In the genomic region with DNA sequence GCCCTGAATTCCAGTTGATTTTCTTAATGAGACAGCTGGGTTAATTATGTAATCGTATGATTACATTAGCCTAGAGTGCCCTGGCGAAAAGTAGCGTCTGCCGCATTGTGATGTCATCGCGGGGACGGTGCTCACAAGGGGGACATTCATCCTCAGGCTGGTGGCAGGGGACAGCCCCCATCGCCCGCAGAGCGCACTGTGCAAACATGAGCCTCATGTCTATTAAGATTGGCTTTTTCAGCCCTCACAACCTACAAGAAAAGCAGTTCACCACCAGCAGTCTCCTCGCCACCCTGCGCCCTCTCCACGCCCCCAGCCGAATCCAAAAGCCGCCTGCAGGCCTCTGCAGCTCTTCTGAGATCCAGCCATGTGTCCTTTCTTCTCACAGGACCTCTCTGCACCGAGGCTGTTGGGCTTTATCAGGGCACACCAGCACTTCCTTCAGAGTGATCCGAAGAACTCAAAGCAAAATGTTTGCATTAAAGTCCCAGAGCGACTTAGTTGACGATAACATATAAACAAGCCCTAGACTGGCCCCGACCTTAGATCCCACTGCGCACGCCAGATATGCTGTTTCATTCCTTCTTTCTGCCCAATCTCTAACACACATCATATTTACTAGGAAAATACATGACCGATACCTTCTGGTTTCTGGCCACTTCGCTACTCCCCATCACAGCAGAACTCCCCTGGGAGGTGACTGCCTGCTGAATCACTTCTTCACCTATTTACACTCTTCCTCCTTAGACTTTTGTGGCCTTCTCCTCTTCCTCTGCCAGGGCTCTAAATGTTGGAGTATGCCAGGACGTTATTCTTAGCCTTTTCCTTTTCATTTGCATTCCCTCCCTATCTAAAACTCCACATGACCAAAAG, we compare ENCODE assay signal across 1 cellular context.
TF ChIP-seq lines count a peak whose summit lies in the region.

No MANE protein-coding gene starts in this region.

TF ChIP-seq in K562, 482 proteins besides CTCF, POLR2A, EP300 and RAD21 (continued from another document and continues in another):
- TF ChIP-seq, protein P1, sequence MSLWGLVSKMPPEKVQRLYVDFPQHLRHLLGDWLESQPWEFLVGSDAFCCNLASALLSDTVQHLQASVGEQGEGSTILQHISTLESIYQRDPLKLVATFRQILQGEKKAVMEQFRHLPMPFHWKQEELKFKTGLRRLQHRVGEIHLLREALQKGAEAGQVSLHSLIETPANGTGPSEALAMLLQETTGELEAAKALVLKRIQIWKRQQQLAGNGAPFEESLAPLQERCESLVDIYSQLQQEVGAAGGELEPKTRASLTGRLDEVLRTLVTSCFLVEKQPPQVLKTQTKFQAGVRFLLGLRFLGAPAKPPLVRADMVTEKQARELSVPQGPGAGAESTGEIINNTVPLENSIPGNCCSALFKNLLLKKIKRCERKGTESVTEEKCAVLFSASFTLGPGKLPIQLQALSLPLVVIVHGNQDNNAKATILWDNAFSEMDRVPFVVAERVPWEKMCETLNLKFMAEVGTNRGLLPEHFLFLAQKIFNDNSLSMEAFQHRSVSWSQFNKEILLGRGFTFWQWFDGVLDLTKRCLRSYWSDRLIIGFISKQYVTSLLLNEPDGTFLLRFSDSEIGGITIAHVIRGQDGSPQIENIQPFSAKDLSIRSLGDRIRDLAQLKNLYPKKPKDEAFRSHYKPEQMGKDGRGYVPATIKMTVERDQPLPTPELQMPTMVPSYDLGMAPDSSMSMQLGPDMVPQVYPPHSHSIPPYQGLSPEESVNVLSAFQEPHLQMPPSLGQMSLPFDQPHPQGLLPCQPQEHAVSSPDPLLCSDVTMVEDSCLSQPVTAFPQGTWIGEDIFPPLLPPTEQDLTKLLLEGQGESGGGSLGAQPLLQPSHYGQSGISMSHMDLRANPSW (CRISPR knock-in tag; IDR thresholded peaks at IDR 0.05) = no peak; the same call in 1 of the 2 replicates
- TF ChIP-seq TFAM (CRISPR knock-in tag; conservative IDR thresholded peaks at IDR 0.05) (no peak), ETS2 (tag; IDR thresholded peaks at IDR 0.05; ENCODE audit: borderline replicate concordance, poor library complexity, severe bottlenecking) (no peak), TAL1 (IDR thresholded peaks at IDR 0.05) (peak; percentile 94), DMBX1 (CRISPR knock-in tag; IDR thresholded peaks at IDR 0.05; ENCODE audit: borderline replicate concordance) (no peak), SREBF1 (IDR thresholded peaks at IDR 0.05; ENCODE audit: borderline replicate concordance, low read depth, low read length) (no peak), MAFF (IDR thresholded peaks at IDR 0.05; ENCODE audit: low read length) (peak; percentile 74), TCF3 (CRISPR knock-in tag; IDR thresholded peaks at IDR 0.05) (peak; percentile 96), SUPT5H (IDR thresholded peaks at IDR 0.05) (0 out of 2 replicates have a peak, but pooled peaks have one; percentile 43), KHSRP (IDR thresholded peaks at IDR 0.05) (no peak), SIN3B (IDR thresholded peaks at IDR 0.05; ENCODE audit: low read depth) (no peak), FOSL1 (tag; conservative IDR thresholded peaks at IDR 0.05) (peak; percentile 76), SRF (CRISPR knock-in tag; IDR thresholded peaks at IDR 0.05) (no peak), SMAD1 (IDR thresholded peaks at IDR 0.05; ENCODE audit: low read depth, low read length, partially characterized antibody) (no peak), PYGO2 (tag; IDR thresholded peaks at IDR 0.05) (no peak), ZNF436 (CRISPR knock-in tag; IDR thresholded peaks at IDR 0.05) (no peak), POLR3G (IDR thresholded peaks at IDR 0.05; ENCODE audit: extremely low read depth, insufficient read length, insufficient replicate concordance) (no peak), TRIM28 (IDR thresholded peaks at IDR 0.05) (peak; percentile 16), KDM1A (IDR thresholded peaks at IDR 0.05) (peak; percentile 93 to 94), NRF1 (conservative IDR thresholded peaks at IDR 0.05 in 1 of 2, IDR thresholded peaks at IDR 0.05 in 1 of 2) (peak; percentile 84 to 87), RAD51 (IDR thresholded peaks at IDR 0.05; ENCODE audit: borderline replicate concordance, low read depth) (no peak), ZBED1 (IDR thresholded peaks at IDR 0.05) (peak; percentile 53; the same call in 1 of the 2 replicates), ADNP (tag; IDR thresholded peaks at IDR 0.05) (peak; percentile 63), ZNF445 (CRISPR knock-in tag; IDR thresholded peaks at IDR 0.05; ENCODE audit: low read depth) (no peak), MTA1 (IDR thresholded peaks at IDR 0.05; ENCODE audit: borderline replicate concordance) (no peak), ZC3H4 (CRISPR knock-in tag; IDR thresholded peaks at IDR 0.05; ENCODE audit: borderline replicate concordance) (no peak), ZBTB8A (IDR thresholded peaks at IDR 0.05; ENCODE audit: partially characterized antibody) (no peak), MAFG (tag; conservative IDR thresholded peaks at IDR 0.05) (peak; percentile 64), ZNF347 (CRISPR knock-in tag; IDR thresholded peaks at IDR 0.05; ENCODE audit: low read depth) (no peak), DNMT1 (IDR thresholded peaks at IDR 0.05) (no peak)
- TF ChIP-seq, protein P2, sequence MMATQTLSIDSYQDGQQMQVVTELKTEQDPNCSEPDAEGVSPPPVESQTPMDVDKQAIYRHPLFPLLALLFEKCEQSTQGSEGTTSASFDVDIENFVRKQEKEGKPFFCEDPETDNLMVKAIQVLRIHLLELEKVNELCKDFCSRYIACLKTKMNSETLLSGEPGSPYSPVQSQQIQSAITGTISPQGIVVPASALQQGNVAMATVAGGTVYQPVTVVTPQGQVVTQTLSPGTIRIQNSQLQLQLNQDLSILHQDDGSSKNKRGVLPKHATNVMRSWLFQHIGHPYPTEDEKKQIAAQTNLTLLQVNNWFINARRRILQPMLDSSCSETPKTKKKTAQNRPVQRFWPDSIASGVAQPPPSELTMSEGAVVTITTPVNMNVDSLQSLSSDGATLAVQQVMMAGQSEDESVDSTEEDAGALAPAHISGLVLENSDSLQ (IDR thresholded peaks at IDR 0.05) = peak; percentile 55
- TF ChIP-seq, protein P3, sequence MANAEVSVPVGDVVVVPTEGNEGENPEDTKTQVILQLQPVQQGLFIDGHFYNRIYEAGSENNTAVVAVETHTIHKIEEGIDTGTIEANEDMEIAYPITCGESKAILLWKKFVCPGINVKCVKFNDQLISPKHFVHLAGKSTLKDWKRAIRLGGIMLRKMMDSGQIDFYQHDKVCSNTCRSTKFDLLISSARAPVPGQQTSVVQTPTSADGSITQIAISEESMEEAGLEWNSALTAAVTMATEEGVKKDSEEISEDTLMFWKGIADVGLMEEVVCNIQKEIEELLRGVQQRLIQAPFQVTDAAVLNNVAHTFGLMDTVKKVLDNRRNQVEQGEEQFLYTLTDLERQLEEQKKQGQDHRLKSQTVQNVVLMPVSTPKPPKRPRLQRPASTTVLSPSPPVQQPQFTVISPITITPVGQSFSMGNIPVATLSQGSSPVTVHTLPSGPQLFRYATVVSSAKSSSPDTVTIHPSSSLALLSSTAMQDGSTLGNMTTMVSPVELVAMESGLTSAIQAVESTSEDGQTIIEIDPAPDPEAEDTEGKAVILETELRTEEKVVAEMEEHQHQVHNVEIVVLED (CRISPR knock-in tag; IDR thresholded peaks at IDR 0.05) = no peak
- TF ChIP-seq, protein P4, sequence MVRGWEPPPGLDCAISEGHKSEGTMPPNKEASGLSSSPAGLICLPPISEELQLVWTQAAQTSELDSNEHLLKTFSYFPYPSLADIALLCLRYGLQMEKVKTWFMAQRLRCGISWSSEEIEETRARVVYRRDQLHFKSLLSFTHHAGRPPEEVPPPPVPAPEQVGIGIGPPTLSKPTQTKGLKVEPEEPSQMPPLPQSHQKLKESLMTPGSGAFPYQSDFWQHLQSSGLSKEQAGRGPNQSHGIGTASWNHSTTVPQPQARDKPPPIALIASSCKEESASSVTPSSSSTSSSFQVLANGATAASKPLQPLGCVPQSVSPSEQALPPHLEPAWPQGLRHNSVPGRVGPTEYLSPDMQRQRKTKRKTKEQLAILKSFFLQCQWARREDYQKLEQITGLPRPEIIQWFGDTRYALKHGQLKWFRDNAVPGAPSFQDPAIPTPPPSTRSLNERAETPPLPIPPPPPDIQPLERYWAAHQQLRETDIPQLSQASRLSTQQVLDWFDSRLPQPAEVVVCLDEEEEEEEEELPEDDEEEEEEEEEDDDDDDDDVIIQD (CRISPR knock-in tag; IDR thresholded peaks at IDR 0.05) = no peak
- TF ChIP-seq, protein P5, sequence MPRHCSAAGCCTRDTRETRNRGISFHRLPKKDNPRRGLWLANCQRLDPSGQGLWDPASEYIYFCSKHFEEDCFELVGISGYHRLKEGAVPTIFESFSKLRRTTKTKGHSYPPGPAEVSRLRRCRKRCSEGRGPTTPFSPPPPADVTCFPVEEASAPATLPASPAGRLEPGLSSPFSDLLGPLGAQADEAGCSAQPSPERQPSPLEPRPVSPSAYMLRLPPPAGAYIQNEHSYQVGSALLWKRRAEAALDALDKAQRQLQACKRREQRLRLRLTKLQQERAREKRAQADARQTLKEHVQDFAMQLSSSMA (CRISPR knock-in tag; IDR thresholded peaks at IDR 0.05) = no peak
- TF ChIP-seq, protein P6, sequence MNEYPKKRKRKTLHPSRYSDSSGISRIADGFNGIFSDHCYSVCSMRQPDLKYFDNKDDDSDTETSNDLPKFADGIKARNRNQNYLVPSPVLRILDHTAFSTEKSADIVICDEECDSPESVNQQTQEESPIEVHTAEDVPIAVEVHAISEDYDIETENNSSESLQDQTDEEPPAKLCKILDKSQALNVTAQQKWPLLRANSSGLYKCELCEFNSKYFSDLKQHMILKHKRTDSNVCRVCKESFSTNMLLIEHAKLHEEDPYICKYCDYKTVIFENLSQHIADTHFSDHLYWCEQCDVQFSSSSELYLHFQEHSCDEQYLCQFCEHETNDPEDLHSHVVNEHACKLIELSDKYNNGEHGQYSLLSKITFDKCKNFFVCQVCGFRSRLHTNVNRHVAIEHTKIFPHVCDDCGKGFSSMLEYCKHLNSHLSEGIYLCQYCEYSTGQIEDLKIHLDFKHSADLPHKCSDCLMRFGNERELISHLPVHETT (CRISPR knock-in tag; conservative IDR thresholded peaks at IDR 0.05 in 1 of 2, IDR thresholded peaks at IDR 0.05 in 1 of 2) = no peak
- TF ChIP-seq, protein P7, sequence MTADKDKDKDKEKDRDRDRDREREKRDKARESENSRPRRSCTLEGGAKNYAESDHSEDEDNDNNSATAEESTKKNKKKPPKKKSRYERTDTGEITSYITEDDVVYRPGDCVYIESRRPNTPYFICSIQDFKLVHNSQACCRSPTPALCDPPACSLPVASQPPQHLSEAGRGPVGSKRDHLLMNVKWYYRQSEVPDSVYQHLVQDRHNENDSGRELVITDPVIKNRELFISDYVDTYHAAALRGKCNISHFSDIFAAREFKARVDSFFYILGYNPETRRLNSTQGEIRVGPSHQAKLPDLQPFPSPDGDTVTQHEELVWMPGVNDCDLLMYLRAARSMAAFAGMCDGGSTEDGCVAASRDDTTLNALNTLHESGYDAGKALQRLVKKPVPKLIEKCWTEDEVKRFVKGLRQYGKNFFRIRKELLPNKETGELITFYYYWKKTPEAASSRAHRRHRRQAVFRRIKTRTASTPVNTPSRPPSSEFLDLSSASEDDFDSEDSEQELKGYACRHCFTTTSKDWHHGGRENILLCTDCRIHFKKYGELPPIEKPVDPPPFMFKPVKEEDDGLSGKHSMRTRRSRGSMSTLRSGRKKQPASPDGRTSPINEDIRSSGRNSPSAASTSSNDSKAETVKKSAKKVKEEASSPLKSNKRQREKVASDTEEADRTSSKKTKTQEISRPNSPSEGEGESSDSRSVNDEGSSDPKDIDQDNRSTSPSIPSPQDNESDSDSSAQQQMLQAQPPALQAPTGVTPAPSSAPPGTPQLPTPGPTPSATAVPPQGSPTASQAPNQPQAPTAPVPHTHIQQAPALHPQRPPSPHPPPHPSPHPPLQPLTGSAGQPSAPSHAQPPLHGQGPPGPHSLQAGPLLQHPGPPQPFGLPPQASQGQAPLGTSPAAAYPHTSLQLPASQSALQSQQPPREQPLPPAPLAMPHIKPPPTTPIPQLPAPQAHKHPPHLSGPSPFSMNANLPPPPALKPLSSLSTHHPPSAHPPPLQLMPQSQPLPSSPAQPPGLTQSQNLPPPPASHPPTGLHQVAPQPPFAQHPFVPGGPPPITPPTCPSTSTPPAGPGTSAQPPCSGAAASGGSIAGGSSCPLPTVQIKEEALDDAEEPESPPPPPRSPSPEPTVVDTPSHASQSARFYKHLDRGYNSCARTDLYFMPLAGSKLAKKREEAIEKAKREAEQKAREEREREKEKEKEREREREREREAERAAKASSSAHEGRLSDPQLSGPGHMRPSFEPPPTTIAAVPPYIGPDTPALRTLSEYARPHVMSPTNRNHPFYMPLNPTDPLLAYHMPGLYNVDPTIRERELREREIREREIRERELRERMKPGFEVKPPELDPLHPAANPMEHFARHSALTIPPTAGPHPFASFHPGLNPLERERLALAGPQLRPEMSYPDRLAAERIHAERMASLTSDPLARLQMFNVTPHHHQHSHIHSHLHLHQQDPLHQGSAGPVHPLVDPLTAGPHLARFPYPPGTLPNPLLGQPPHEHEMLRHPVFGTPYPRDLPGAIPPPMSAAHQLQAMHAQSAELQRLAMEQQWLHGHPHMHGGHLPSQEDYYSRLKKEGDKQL (CRISPR knock-in tag; IDR thresholded peaks at IDR 0.05; ENCODE audit: borderline replicate concordance) = no peak; the same call in 1 of the 2 replicates
- TF ChIP-seq, protein P8, sequence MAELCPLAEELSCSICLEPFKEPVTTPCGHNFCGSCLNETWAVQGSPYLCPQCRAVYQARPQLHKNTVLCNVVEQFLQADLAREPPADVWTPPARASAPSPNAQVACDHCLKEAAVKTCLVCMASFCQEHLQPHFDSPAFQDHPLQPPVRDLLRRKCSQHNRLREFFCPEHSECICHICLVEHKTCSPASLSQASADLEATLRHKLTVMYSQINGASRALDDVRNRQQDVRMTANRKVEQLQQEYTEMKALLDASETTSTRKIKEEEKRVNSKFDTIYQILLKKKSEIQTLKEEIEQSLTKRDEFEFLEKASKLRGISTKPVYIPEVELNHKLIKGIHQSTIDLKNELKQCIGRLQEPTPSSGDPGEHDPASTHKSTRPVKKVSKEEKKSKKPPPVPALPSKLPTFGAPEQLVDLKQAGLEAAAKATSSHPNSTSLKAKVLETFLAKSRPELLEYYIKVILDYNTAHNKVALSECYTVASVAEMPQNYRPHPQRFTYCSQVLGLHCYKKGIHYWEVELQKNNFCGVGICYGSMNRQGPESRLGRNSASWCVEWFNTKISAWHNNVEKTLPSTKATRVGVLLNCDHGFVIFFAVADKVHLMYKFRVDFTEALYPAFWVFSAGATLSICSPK (IDR thresholded peaks at IDR 0.05; ENCODE audit: borderline replicate concordance) = peak; percentile 76; the same call in 1 of the 2 replicates
- TF ChIP-seq, protein P9, sequence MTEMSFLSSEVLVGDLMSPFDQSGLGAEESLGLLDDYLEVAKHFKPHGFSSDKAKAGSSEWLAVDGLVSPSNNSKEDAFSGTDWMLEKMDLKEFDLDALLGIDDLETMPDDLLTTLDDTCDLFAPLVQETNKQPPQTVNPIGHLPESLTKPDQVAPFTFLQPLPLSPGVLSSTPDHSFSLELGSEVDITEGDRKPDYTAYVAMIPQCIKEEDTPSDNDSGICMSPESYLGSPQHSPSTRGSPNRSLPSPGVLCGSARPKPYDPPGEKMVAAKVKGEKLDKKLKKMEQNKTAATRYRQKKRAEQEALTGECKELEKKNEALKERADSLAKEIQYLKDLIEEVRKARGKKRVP (CRISPR knock-in tag; IDR thresholded peaks at IDR 0.05) = no peak
- TF ChIP-seq, protein P10, sequence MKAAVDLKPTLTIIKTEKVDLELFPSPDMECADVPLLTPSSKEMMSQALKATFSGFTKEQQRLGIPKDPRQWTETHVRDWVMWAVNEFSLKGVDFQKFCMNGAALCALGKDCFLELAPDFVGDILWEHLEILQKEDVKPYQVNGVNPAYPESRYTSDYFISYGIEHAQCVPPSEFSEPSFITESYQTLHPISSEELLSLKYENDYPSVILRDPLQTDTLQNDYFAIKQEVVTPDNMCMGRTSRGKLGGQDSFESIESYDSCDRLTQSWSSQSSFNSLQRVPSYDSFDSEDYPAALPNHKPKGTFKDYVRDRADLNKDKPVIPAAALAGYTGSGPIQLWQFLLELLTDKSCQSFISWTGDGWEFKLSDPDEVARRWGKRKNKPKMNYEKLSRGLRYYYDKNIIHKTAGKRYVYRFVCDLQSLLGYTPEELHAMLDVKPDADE (conservative IDR thresholded peaks at IDR 0.05; ENCODE audit: control insufficient read depth, low read depth, low read length) = peak; percentile 73
